In the genomic region with DNA sequence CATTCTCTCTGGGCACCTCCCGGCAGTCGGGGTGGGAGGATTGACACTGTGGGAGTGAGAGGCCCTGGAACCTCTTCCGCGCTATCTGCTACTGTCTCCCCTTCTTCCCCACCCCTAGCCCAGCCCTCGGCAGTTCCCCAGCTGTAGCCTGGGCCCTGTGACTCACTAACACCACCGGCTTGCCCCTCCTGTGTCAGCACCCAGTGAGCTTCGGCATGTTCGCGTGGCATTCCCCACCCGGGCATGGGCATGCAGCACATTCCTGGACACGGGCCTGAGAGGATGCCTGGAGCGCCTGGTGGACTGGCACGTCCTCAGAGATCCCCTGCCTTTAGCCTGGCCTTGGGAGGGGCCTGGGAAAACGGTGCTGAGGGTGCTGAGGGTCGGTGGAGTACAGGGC, we compare ENCODE assay signal across 8 cellular contexts. TPM values are rescaled to one million over a fixed set of nuclear protein-coding genes. Genes with fewer than 3 reads are reported as not detected.
DNase-seq lines count a peak whose midpoint lies in the region; ATAC-seq, FAIRE-seq and TF ChIP-seq lines count a peak whose summit lies in the region.

No MANE protein-coding gene starts in this region.

- peak overlapping the region; percentile 76 for H3K4me3 Mint-ChIP-seq in activated T-cell treated with anti-CD3 and anti-CD28 coated beads, Interleukin-2, amount 50 U/mL, for 4 hours
- no peak overlapping the region for H3K4me3 Mint-ChIP-seq in activated T-cell treated with anti-CD3 and anti-CD28 coated beads, Interleukin-2, amount 50 U/mL, for 24 hours

- H2AK5ac ChIP-seq in H1 (ENCODE audit: low read depth, low read length): peak overlapping the region; percentile 93; the same call in 1 of the 2 replicates

- FAIRE-seq in H1 (lab: Jason Lieb, UNC): no peak
- no peak for FAIRE-seq in D721Med (lab: Jason Lieb, UNC)

- no peaks in the 10 kb centered on the region for H3K27me3 ChIP-seq in H1 (replicated peaks in 1 of 4; ENCODE audit: control insufficient read depth in 3 of 4, extremely low read depth in 1 of 4, insufficient read depth in 3 of 4, low read length in 3 of 4)
- H3K27me3 ChIP-seq in mucosa of rectum (ENCODE audit: control insufficient read depth in 2 of 2, insufficient read depth in 2 of 2, low read length in 2 of 2): no peaks in the 10 kb centered on the region
- H3K27me3 ChIP-seq in uterus: no peaks in the 10 kb centered on the region

- no peak overlapping the region for H3K23ac ChIP-seq in H1 (ENCODE audit: insufficient read length)

- TF ChIP-seq RAD21 in H1 (IDR thresholded peaks at IDR 0.05 in 1 of 2, conservative IDR thresholded peaks at IDR 0.05 in 1 of 2; ENCODE audit: low read depth in 2 of 2, low read length in 2 of 2): no peak

- TF ChIP-seq POLR2A in H1 (IDR thresholded peaks at IDR 0.05; ENCODE audit: control extremely low read depth in 1 of 2, low read depth in 2 of 2, low read length in 2 of 2) (no peak), uterus (IDR thresholded peaks at IDR 0.05) (peak in 1 of 2 donors; percentile 0)

- 51% methylated on average over 13 of the region's 15 CpGs; no CpG with 5 or more reads in 1 of the 2 experiments for WGBS in H1 (ENCODE audit: extremely low coverage in 1 of 2, insufficient coverage in 1 of 2, insufficient read length in 1 of 2, insufficient replicate concordance in 2 of 2, low coverage in 1 of 2, low lambda C conversion rate in 2 of 2, missing lambda C conversion rate in 1 of 2), 2 experiments

- H3K4me1 ChIP-seq in H1 (replicated peaks in 1 of 4; ENCODE audit: control insufficient read depth in 3 of 4, insufficient read depth in 4 of 4, low read length in 3 of 4) (peaks cover 0 to 25% (median 15%) of the 10 kb centered on the region in 4 experiments; a peak in 6 of 7 replicates), mucosa of rectum (ENCODE audit: control insufficient read depth in 2 of 2, insufficient read depth in 2 of 2, low read length in 2 of 2) (peaks cover 12 to 17% of the 10 kb centered on the region in 2 donors), uterus (peaks cover 0 to 5% of the 10 kb centered on the region in 2 donors)

- intact Hi-C loops in uterus (cut with DNase I; ENCODE audit: low total_unique reads): no loop called here

- H2BK15ac ChIP-seq in H1 (ENCODE audit: low read length): peak overlapping the region; percentile 81; the same call in 1 of the 2 replicates

- peak overlapping the region; percentile 60; the same call in 1 of the 2 replicates for H2BK12ac ChIP-seq in H1 (ENCODE audit: low read depth, low read length)

- TF ChIP-seq EP300 in H1 (IDR thresholded peaks at IDR 0.05; ENCODE audit: borderline replicate concordance in 1 of 2, low read depth in 2 of 2, low read length in 2 of 2): no peak

- peaks cover 15% of the 10 kb centered on the region for H3K4me1 Mint-ChIP-seq in activated T-cell treated with anti-CD3 and anti-CD28 coated beads, Interleukin-2, amount 50 U/mL, for 4 hours (ENCODE audit: low read depth)
- peaks cover 14% of the 10 kb centered on the region for H3K4me1 Mint-ChIP-seq in activated T-cell treated with anti-CD3 and anti-CD28 coated beads, Interleukin-2, amount 50 U/mL, for 24 hours (ENCODE audit: low read depth)

- H3K79me2 ChIP-seq in H1 (ENCODE audit: control insufficient read depth in 1 of 2, insufficient read depth in 2 of 2, low read length in 2 of 2): peaks cover 0 to 39% of the 10 kb centered on the region in 2 experiments; a peak in 3 of 4 replicates

- H3K27me3 Mint-ChIP-seq in activated T-cell treated with anti-CD3 and anti-CD28 coated beads, Interleukin-2, amount 50 U/mL, for 4 hours (ENCODE audit: low read depth): no peaks in the 10 kb centered on the region
- H3K27me3 Mint-ChIP-seq in activated T-cell treated with anti-CD3 and anti-CD28 coated beads, Interleukin-2, amount 50 U/mL, for 24 hours: peaks cover 5% of the 10 kb centered on the region

- peaks cover 9% of the 10 kb centered on the region; the same call in 1 of the 2 replicates for H3K23me2 ChIP-seq in H1 (ENCODE audit: low read depth, low read length)

- no peak overlapping the region for H3K56ac ChIP-seq in H1 (replicated peaks; ENCODE audit: insufficient read length, low read depth, low read length)

- peak overlapping the region; percentile 37 for H4K91ac ChIP-seq in H1 (replicated peaks; ENCODE audit: insufficient read length, low read length)

- POLR2A ChIA-PET in H1 (lab: Charles Lee; ENCODE audit: partially characterized antibody): interaction anchor here (0.8 to 4.8 kb wide), 9 partner anchors 10 to 73 kb away, joined by 3 to 22 read pairs (median 9); a partner anchor contains a TSS

- TF ChIP-seq CTCF in H1 (IDR thresholded peaks at IDR 0.05; ENCODE audit: control extremely low read depth in 1 of 3, insufficient read depth in 1 of 3, low read depth in 1 of 3, low read length in 3 of 3) (no peak), uterus (IDR thresholded peaks at IDR 0.05) (no peak), D721Med (IDR thresholded peaks at IDR 0.05; ENCODE audit: insufficient read depth, missing control alignments) (no peak)

- DNase-seq in activated T-cell treated with anti-CD3 and anti-CD28 coated beads, Interleukin-2, amount 50 U/mL, for 4 hours: no peak
- no peak for DNase-seq in activated T-cell treated with anti-CD3 and anti-CD28 coated beads, Interleukin-2, amount 50 U/mL, for 24 hours
- DNase-seq in H1 (ENCODE audit: low read depth in 1 of 2, low spot score in 2 of 2): no peak
- peak in 1 of 2 donors; percentile 51 for DNase-seq in uterus
- no peak for DNase-seq in NCI-H2029 treated with DMSO at 0.1 percent for 48 hours (lab: John Stamatoyannopoulos, UW)
- no peak for DNase-seq in D721Med (ENCODE audit: insufficient read length, low spot score)

- H3K36me3 ChIP-seq in H1 (ENCODE audit: control insufficient read depth in 2 of 4, insufficient read depth in 4 of 4, low read length in 3 of 4) (no peaks in the 10 kb centered on the region), mucosa of rectum (ENCODE audit: control insufficient read depth in 2 of 2, insufficient read depth in 2 of 2, low read length in 2 of 2) (no peaks in the 10 kb centered on the region), uterus (no peaks in the 10 kb centered on the region)

- no peak overlapping the region for H2AFZ ChIP-seq in H1 (ENCODE audit: low read length)

- peak overlapping the region; percentile 41 for H3K4ac ChIP-seq in H1 (replicated peaks; ENCODE audit: insufficient read length, low read depth, low read length)

- peak overlapping the region; percentile 44 to 88 (median 86) for H3K4me3 ChIP-seq in H1 (ENCODE audit: extremely low read depth in 1 of 4, insufficient read depth in 2 of 4, low read depth in 3 of 4, low read length in 4 of 4)
- peak overlapping the region; percentile 81 to 85 for H3K4me3 ChIP-seq in mucosa of rectum (ENCODE audit: low read length in 2 of 2)
- peak overlapping the region; percentile 64 to 90 for H3K4me3 ChIP-seq in uterus

- H3K36me3 Mint-ChIP-seq in activated T-cell treated with anti-CD3 and anti-CD28 coated beads, Interleukin-2, amount 50 U/mL, for 4 hours (ENCODE audit: insufficient read depth): no peaks in the 10 kb centered on the region
- no peaks in the 10 kb centered on the region for H3K36me3 Mint-ChIP-seq in activated T-cell treated with anti-CD3 and anti-CD28 coated beads, Interleukin-2, amount 50 U/mL, for 24 hours (ENCODE audit: low read depth)

- CTCF ChIA-PET in H1 (lab: Charles Lee; ENCODE audit: partially characterized antibody): interaction anchor here (1.4 to 47.3 kb wide), 5 partner anchors 6 to 155 kb away, joined by 3 to 1626 read pairs (median 4); a partner anchor contains a TSS

- H3K79me1 ChIP-seq in H1 (ENCODE audit: low read depth, low read length): peaks cover 17% of the 10 kb centered on the region

- ATAC-seq in activated T-cell treated with anti-CD3 and anti-CD28 coated beads, Interleukin-2, amount 50 U/mL, for 4 hours: no peak
- no peak for ATAC-seq in GM19035 (IDR thresholded peaks at IDR 0.05; ENCODE audit: unreplicated experiment)

- H3K9me3 ChIP-seq in H1 (ENCODE audit: insufficient read depth in 2 of 2, low read depth in 1 of 2, low read length in 1 of 2): no peaks in the 10 kb centered on the region
- no peaks in the 10 kb centered on the region for H3K9me3 ChIP-seq in mucosa of rectum (ENCODE audit: control insufficient read depth in 2 of 2, low read length in 2 of 2)
- no peaks in the 10 kb centered on the region for H3K9me3 ChIP-seq in uterus

- 0 out of 2 replicates have a peak overlapping the region, but pooled peaks have one; percentile 32 for H2BK20ac ChIP-seq in H1 (ENCODE audit: low read length)

- no peak overlapping the region for H2BK120ac ChIP-seq in H1 (replicated peaks; ENCODE audit: low read depth, low read length)

- H3K18ac ChIP-seq in H1 (ENCODE audit: extremely low read depth, low read length): peak overlapping the region; percentile 96

- H3K9me3 Mint-ChIP-seq in activated T-cell treated with anti-CD3 and anti-CD28 coated beads, Interleukin-2, amount 50 U/mL, for 4 hours: no peaks in the 10 kb centered on the region
- H3K9me3 Mint-ChIP-seq in activated T-cell treated with anti-CD3 and anti-CD28 coated beads, Interleukin-2, amount 50 U/mL, for 24 hours: no peaks in the 10 kb centered on the region

- peak overlapping the region; percentile 75; the same call in 1 of the 2 replicates for H2BK5ac ChIP-seq in H1 (ENCODE audit: low read depth, low read length)

- H3K27ac Mint-ChIP-seq in activated T-cell treated with anti-CD3 and anti-CD28 coated beads, Interleukin-2, amount 50 U/mL, for 24 hours: no peak overlapping the region

- H4K20me1 ChIP-seq in H1 (replicated peaks in 1 of 2; ENCODE audit: control insufficient read depth in 1 of 2, insufficient read depth in 2 of 2, low read length in 2 of 2): peaks cover 5 to 20% of the 10 kb centered on the region in 2 experiments

- H4K8ac ChIP-seq in H1 (ENCODE audit: extremely low read depth, insufficient read depth, low read length): no peak overlapping the region; the same call in 1 of the 2 replicates

- H3K9ac ChIP-seq in H1 (replicated peaks in 1 of 4; ENCODE audit: extremely low read depth in 1 of 4, low read depth in 3 of 4, low read length in 3 of 4) (0 out of 7 replicates have a peak overlapping the region, but pooled peaks of 2 of the 4 experiments have one; percentile 8 to 17), mucosa of rectum (ENCODE audit: low read depth in 1 of 2, low read length in 2 of 2) (peak overlapping the region in 1 of 2 donors; percentile 70)

- no peak overlapping the region for H3K14ac ChIP-seq in H1 (ENCODE audit: insufficient read length)

- H3K27ac ChIP-seq in H1 (ENCODE audit: low read depth, low read length) (no peak overlapping the region), mucosa of rectum (ENCODE audit: low read depth in 2 of 2, low read length in 2 of 2) (no peak overlapping the region), uterus (peak overlapping the region; percentile 16 to 79)

- peak overlapping the region; percentile 11 for H4K5ac ChIP-seq in H1 (ENCODE audit: insufficient read length, low read depth, low read length)

- H3K4me2 ChIP-seq in H1 (ENCODE audit: insufficient read depth in 1 of 2, low read depth in 2 of 2, low read length in 2 of 2): peak overlapping the region; percentile 67 to 93

RNA-seq across cellular contexts. Expression of a gene that starts 1.3 kb away (rescaled TPM):
- total RNA-seq in activated T-cell treated with anti-CD3 and anti-CD28 coated beads, Interleukin-2, amount 50 U/mL, for 4 hours: 1 to 10 TPM in 1 of 3 donors, under 1 TPM in 2; 0.76 to 1.9 (median 0.95) TPM
- 40.9 and 44.0 TPM in 2 replicates for total RNA-seq in H1 (2021; fragmentation: NEBNext Ultra II Directional; extraction: Animal tissue kit (Norgen Biotek cat#: 25700))
- polyA plus RNA-seq in H1 (2011; rRNA removed): 31.2 and 50.3 TPM in 2 replicates
- polyA plus RNA-seq in H1 (2011; cell fraction: cytosol; rRNA removed): 19.7 TPM
- polyA plus RNA-seq in H1 (2011; cell fraction: nucleus; rRNA removed): 102 TPM
- 35.9 to 57.1 TPM (median 46.6 TPM) in 4 replicates for polyA plus RNA-seq in H1 (2012, experiment 1 of 2)
- 29.8 TPM for polyA plus RNA-seq in H1 (2012, experiment 2 of 2)
- 31.5 TPM for polyA plus RNA-seq in H1 (2013, experiment 1 of 2)
- polyA plus RNA-seq in H1 (2013, experiment 2 of 2): 31.7 TPM
- 37.0 and 48.0 TPM in 2 replicates for polyA minus RNA-seq in H1 (2011; rRNA and poly(A)+ RNA removed)
- 25.8 TPM for polyA minus RNA-seq in H1 (2011; cell fraction: cytosol; rRNA and poly(A)+ RNA removed)
- 61.8 TPM for polyA minus RNA-seq in H1 (2011; cell fraction: nucleus; rRNA and poly(A)+ RNA removed)
- 10 to 100 TPM in 2 of 4 donors, 1 to 10 TPM in 2; 4.1 to 28.2 (median 8.5) TPM for total RNA-seq in uterus

RNA-seq across cellular contexts. Expression of a gene that starts 49.9 kb away (rescaled TPM):
- total RNA-seq in activated T-cell treated with anti-CD3 and anti-CD28 coated beads, Interleukin-2, amount 50 U/mL, for 4 hours: under 1 TPM in 2 of 3 donors, not detected in 1; 0.11 to 0.13 TPM
- total RNA-seq in H1 (2021; fragmentation: NEBNext Ultra II Directional; extraction: Animal tissue kit (Norgen Biotek cat#: 25700)): 3.5 and 3.8 TPM in 2 replicates
- 6.3 and 10.5 TPM in 2 replicates for polyA plus RNA-seq in H1 (2011; rRNA removed)
- 7.2 TPM for polyA plus RNA-seq in H1 (2011; cell fraction: cytosol; rRNA removed)
- 18.7 TPM for polyA plus RNA-seq in H1 (2011; cell fraction: nucleus; rRNA removed)
- 6.7 to 8.3 TPM (median 7.4 TPM) in 4 replicates for polyA plus RNA-seq in H1 (2012, experiment 1 of 2)
- polyA plus RNA-seq in H1 (2012, experiment 2 of 2): 5.7 TPM
- 3.9 TPM for polyA plus RNA-seq in H1 (2013, experiment 1 of 2)
- polyA plus RNA-seq in H1 (2013, experiment 2 of 2): 3.9 TPM
- polyA minus RNA-seq in H1 (2011; rRNA and poly(A)+ RNA removed): 13.1 and 19.7 TPM in 2 replicates
- polyA minus RNA-seq in H1 (2011; cell fraction: cytosol; rRNA and poly(A)+ RNA removed): 4.6 TPM
- 11.3 TPM for polyA minus RNA-seq in H1 (2011; cell fraction: nucleus; rRNA and poly(A)+ RNA removed)
- 1 to 10 TPM in 1 of 4 donors, under 1 TPM in 1, not detected in 2; 0.52 to 1.0 TPM for total RNA-seq in uterus

Comparison
In these comparisons a context has a peak if more than half of its experiments do, and no peak if none do; other contexts are left out.
1. H3K27ac ChIP-seq: peak in uterus (2 of 2); none in H1 (single experiment) and mucosa of rectum (0 of 2).
2. Peak in every context shown above with its lines, with median percentiles within 50 percentile points of each other: H3K4me3 ChIP-seq.